ENCODE assay signal across 8 cellular contexts in genomic region chr11:78228467-78228866, GRCh38. TPM values are rescaled to one million over a fixed set of nuclear protein-coding genes. Genes with fewer than 3 reads are reported as not detected.
DNase-seq lines count a peak whose midpoint lies in the region; ATAC-seq, FAIRE-seq and TF ChIP-seq lines count a peak whose summit lies in the region.

No MANE protein-coding gene starts in this region.

- in situ Hi-C loops in Caki2 (cut with HindIII; ENCODE audit: low pct_unique_long_range_greater_than_20kb, low sequenced_read_pairs), result no loop called here

- no peaks in the 10 kb centered on the region for H3K27me3 ChIP-seq in bronchial epithelial cell (ENCODE audit: control insufficient read depth, insufficient read depth, low read length)
- H3K27me3 ChIP-seq in uterus, result no peaks in the 10 kb centered on the region

- H3K4me1 ChIP-seq in uterus, result no peaks in the 10 kb centered on the region

- no peaks in the 10 kb centered on the region for H3K9me3 ChIP-seq in uterus

- no peak overlapping the region for H3K27ac ChIP-seq in uterus

- intact Hi-C loops in uterus (cut with DNase I; ENCODE audit: low total_unique reads), result loop anchor here (10.0 kb wide), 1 partner anchor 186 kb away; the partner anchor contains the start of gene GAB2

- TF ChIP-seq CTCF in bronchial epithelial cell (IDR thresholded peaks at IDR 0.05; ENCODE audit: insufficient read depth, low read length, severe bottlenecking), result peak; percentile 59
- peak; percentile 58 to 74 (median 61) for TF ChIP-seq CTCF in uterus (IDR thresholded peaks at IDR 0.05)

- no peak for FAIRE-seq in bronchial epithelial cell (lab: Jason Lieb, UNC)

- TF ChIP-seq POLR2A in uterus (IDR thresholded peaks at IDR 0.05), result no peak

- H3K36me3 ChIP-seq in bronchial epithelial cell (ENCODE audit: control insufficient read depth, insufficient read depth, low read length) (no peaks in the 10 kb centered on the region), uterus (no peaks in the 10 kb centered on the region)

- H3K4me3 ChIP-seq in bronchial epithelial cell (ENCODE audit: low read depth, low read length), result no peak overlapping the region
- no peak overlapping the region for H3K4me3 ChIP-seq in uterus

- ATAC-seq in GM19468 (IDR thresholded peaks at IDR 0.05; ENCODE audit: extremely low read depth, unreplicated experiment) (peak; percentile 43), left lobe of liver (peak; percentile 88)

- DNase-seq in Caki2 (ENCODE audit: low read depth) (peak; percentile 34), KG1 (lab: John Stamatoyannopoulos, UW) (peak; percentile 64), NOMO-1 treated with dmso at 0.1 percent for 144 hours (lab: John Stamatoyannopoulos, UW; ENCODE audit: unreplicated experiment) (peak; percentile 14), bronchial epithelial cell (ENCODE audit: low read depth) (peak; percentile 55), left lobe of liver (ENCODE audit: low spot score) (peak; percentile 40), uterus (no peak), AG08396 (ENCODE audit: low spot score) (no peak)

RNA-seq across cellular contexts. Expression of gene USP35, which starts 39.7 kb away (rescaled TPM):
- 3.1 and 5.6 TPM in 2 replicates for total RNA-seq in Caki2 (2014; rRNA removed; shearing (Covaris generic); ENCODE audit: low replicate concordance)
- total RNA-seq in bronchial epithelial cell, result 3.7 and 5.1 TPM in 2 replicates
- 7.8 TPM for total RNA-seq in left lobe of liver
- total RNA-seq in uterus, result 10 to 100 TPM in 2 of 4 donors, 1 to 10 TPM in 2; 5.4 to 25.3 (median 10.3) TPM

RNA-seq across cellular contexts. Expression of gene KCTD21, which starts 40.0 kb away (rescaled TPM):
- total RNA-seq in Caki2 (2014; rRNA removed; shearing (Covaris generic); ENCODE audit: low replicate concordance), result 1.4 and 7.1 TPM in 2 replicates
- total RNA-seq in bronchial epithelial cell, result 3.7 and 5.6 TPM in 2 replicates
- 12.5 TPM for total RNA-seq in left lobe of liver
- 10 to 100 TPM in 2 of 4 donors, 1 to 10 TPM in 2; 6.2 to 12.4 (median 10.6) TPM for total RNA-seq in uterus

Comparison
In these comparisons a context has a peak if more than half of its experiments do, and no peak if none do; other contexts are left out.
1. DNase-seq: peak in Caki2 (single experiment), KG1 (single experiment), NOMO-1 treated with dmso at 0.1 percent for 144 hours (single experiment), bronchial epithelial cell (single experiment) and left lobe of liver (single experiment); none in uterus (0 of 2) and AG08396 (single experiment).